1 cellular context compared by ENCODE assay signal in the genomic region with DNA sequence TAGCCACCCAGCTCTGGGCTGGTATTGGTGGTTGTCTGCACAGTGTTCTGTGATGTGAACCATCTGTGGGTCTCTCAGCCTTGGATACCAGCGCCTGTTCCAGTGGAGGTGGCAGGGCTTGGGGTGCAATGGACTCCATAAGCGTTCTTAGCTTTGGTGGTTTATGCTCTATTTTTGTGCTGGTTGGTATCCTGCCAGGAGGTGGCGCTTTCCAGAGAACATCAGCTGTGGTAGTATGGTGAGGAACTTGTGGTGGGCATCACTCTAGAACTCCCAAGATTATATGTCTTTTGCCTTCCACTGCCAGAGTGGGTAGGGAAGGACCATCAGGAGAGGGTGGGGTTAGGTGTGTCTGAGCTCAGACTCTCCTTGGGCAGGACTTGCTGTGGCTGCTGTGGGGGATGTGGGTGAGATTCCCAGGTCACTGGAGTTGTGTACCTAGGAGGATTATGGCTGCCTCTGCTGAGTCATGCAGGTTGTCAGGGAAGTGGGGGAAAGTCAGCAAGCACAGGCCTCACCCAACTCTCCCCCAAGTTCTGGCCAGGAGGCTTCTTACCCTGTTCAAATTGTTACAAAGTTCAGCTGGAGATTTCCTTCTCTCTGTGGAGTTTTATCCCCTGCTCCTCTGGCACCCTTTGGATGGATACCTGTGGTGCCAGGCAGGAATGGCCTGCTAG.
TF ChIP-seq lines count a peak whose summit lies in the region.

No MANE protein-coding gene starts in this region.

TF ChIP-seq in GM12878, 131 proteins besides CTCF, POLR2A, EP300 and RAD21:
- TF ChIP-seq, protein P1, sequence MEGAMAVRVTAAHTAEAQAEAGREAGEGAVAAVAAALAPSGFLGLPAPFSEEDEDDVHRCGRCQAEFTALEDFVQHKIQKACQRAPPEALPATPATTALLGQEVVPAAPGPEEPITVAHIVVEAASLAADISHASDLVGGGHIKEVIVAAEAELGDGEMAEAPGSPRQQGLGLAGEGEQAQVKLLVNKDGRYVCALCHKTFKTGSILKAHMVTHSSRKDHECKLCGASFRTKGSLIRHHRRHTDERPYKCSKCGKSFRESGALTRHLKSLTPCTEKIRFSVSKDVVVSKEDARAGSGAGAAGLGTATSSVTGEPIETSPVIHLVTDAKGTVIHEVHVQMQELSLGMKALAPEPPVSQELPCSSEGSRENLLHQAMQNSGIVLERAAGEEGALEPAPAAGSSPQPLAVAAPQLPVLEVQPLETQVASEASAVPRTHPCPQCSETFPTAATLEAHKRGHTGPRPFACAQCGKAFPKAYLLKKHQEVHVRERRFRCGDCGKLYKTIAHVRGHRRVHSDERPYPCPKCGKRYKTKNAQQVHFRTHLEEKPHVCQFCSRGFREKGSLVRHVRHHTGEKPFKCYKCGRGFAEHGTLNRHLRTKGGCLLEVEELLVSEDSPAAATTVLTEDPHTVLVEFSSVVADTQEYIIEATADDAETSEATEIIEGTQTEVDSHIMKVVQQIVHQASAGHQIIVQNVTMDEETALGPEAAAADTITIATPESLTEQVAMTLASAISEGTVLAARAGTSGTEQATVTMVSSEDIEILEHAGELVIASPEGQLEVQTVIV (IDR thresholded peaks at IDR 0.05; ENCODE audit: borderline replicate concordance, partially characterized antibody) = no peak
- TF ChIP-seq ZNF217 (IDR thresholded peaks at IDR 0.05) (no peak), ZNF687 (IDR thresholded peaks at IDR 0.05) (no peak), RFX5 (IDR thresholded peaks at IDR 0.05; ENCODE audit: low read depth, low read length) (no peak), CBX3 (IDR thresholded peaks at IDR 0.05; ENCODE audit: borderline replicate concordance, low read depth) (no peak), TAF1 (IDR thresholded peaks at IDR 0.05; ENCODE audit: borderline replicate concordance, low read depth, low read length) (no peak), CEBPB (IDR thresholded peaks at IDR 0.05; ENCODE audit: borderline replicate concordance in 1 of 2, low read depth in 2 of 2, low read length in 2 of 2) (no peak), IRF4 (IDR thresholded peaks at IDR 0.05; ENCODE audit: low read depth, low read length) (no peak), POLR2AphosphoS5 (IDR thresholded peaks at IDR 0.05; ENCODE audit: low read length) (no peak), KAT2A (conservative IDR thresholded peaks at IDR 0.05; ENCODE audit: control insufficient read depth, low read depth, low read length) (no peak), MTA2 (IDR thresholded peaks at IDR 0.05; ENCODE audit: low read depth) (no peak), CHD1 (IDR thresholded peaks at IDR 0.05; ENCODE audit: low read depth, low read length) (no peak)
- TF ChIP-seq, protein P2, sequence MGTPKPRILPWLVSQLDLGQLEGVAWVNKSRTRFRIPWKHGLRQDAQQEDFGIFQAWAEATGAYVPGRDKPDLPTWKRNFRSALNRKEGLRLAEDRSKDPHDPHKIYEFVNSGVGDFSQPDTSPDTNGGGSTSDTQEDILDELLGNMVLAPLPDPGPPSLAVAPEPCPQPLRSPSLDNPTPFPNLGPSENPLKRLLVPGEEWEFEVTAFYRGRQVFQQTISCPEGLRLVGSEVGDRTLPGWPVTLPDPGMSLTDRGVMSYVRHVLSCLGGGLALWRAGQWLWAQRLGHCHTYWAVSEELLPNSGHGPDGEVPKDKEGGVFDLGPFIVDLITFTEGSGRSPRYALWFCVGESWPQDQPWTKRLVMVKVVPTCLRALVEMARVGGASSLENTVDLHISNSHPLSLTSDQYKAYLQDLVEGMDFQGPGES (IDR thresholded peaks at IDR 0.05) = no peak
